28 cellular contexts compared by ENCODE assay signal in the genomic region with DNA sequence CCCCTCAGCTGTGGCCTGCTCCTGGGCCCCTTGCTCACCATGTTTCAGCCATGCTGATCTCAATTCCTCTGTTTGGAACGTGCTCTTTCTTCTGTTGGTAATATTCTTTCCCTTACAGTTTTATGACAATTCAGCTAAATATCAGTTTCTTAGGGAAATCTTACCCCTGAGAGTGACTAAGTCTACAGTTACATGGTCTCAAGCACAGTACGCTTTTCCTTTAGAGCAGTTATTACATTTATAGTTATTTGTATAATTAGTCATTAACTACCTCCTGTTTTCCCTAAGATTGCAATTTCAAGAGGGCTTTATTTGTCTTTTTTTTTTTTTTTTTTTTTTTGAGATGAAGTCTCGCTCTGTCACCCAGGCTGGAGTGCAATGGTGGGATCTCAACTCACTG.
"Had no signal": no experiment of that assay in that cellular context is flagged by ENCODE, and none has a peak within 500 bp of the region (broad histone marks: within the 10 kb centered on the region; RNA-seq: fewer than 3 reads in every experiment).

No MANE protein-coding gene starts in this region.

- H3K4me2 ChIP-seq: hepatocyte had no signal

- H3K27ac ChIP-seq: coronary artery, esophagus muscularis mucosa, foreskin keratinocyte, gastroesophageal sphincter, heart left ventricle, hepatocyte, psoas muscle, stomach, thyroid gland had no signal

- DNase-seq: dermis blood vessel endothelial cell; effector memory CD4-positive, alpha-beta T cell; foreskin keratinocyte; heart left ventricle; kidney; mesenchymal stem cell; mucosa of descending colon; naive B cell; nucleus accumbens; psoas muscle; right cardiac atrium; stimulated activated CD4-positive, alpha-beta T cell treated with anti-CD3 and anti-CD28 coated beads, Interleukin-2, amount 100 ng/mL, for 24 hours; stimulated activated CD4-positive, alpha-beta T cell treated with anti-CD3 and anti-CD28 coated beads, Interleukin-4, amount 100 ng/mL, for 24 hours; stimulated activated naive CD4-positive, alpha-beta T cell treated with Interleukin-2 at 50 U/mL for 16 hours; stomach; thyroid gland had no signal

- H3K4me3 Mint-ChIP-seq: mesothelial cell of epicardium; naive B cell; natural killer cell treated with Interleukin-12 subunit alpha and Interleukin-12 subunit beta and Interleukin-15 and Interleukin-18, amount 100 ng/mL, for 72 hours; neural crest cell; stimulated activated effector memory CD8-positive, alpha-beta T cell treated with anti-CD3 and anti-CD28 coated beads, Interleukin-12 subunit alpha, Interleukin-12 subunit beta, amount 100 ng/mL, for 72 hours; type B pancreatic cell had no signal

- H2AFZ ChIP-seq: hepatocyte had no signal

- H3K79me2 ChIP-seq: hepatocyte had no signal

- H3K4me1 Mint-ChIP-seq: stimulated activated effector memory CD8-positive, alpha-beta T cell treated with anti-CD3 and anti-CD28 coated beads, Interleukin-12 subunit alpha, Interleukin-12 subunit beta, amount 100 ng/mL, for 72 hours had no signal

- H3K4me1 ChIP-seq: foreskin keratinocyte had no signal

- H3K4me3 ChIP-seq: coronary artery, esophagus muscularis mucosa, gastroesophageal sphincter, heart left ventricle, hepatocyte, lung, mucosa of descending colon, psoas muscle, sigmoid colon, stomach, thyroid gland had no signal

- H3K36me3 ChIP-seq: gastroesophageal sphincter, sigmoid colon, stomach, thyroid gland had no signal

- H3K27ac Mint-ChIP-seq: mesothelial cell of epicardium; natural killer cell treated with Interleukin-12 subunit alpha and Interleukin-12 subunit beta and Interleukin-15 and Interleukin-18, amount 100 ng/mL, for 72 hours; stimulated activated effector memory CD8-positive, alpha-beta T cell treated with anti-CD3 and anti-CD28 coated beads, Interleukin-12 subunit alpha, Interleukin-12 subunit beta, amount 100 ng/mL, for 72 hours; type B pancreatic cell had no signal

- H3K27me3 ChIP-seq: esophagus muscularis mucosa, foreskin keratinocyte, gastroesophageal sphincter, heart left ventricle, hepatocyte, sigmoid colon, stomach, thyroid gland had no signal

- ATAC-seq: foreskin keratinocyte; gastroesophageal sphincter; heart left ventricle; left lobe of liver; mucosa of descending colon; natural killer cell treated with Interleukin-12 subunit alpha and Interleukin-12 subunit beta and Interleukin-15 and Interleukin-18, amount 100 ng/mL, for 72 hours; psoas muscle; right cardiac atrium; stimulated activated effector memory CD8-positive, alpha-beta T cell treated with anti-CD3 and anti-CD28 coated beads, Interleukin-12 subunit alpha, Interleukin-12 subunit beta, amount 100 ng/mL, for 72 hours had no signal

- H3K36me3 Mint-ChIP-seq: mesothelial cell of epicardium; naive B cell; natural killer cell treated with Interleukin-12 subunit alpha and Interleukin-12 subunit beta and Interleukin-15 and Interleukin-18, amount 100 ng/mL, for 72 hours; stimulated activated effector memory CD8-positive, alpha-beta T cell treated with anti-CD3 and anti-CD28 coated beads, Interleukin-12 subunit alpha, Interleukin-12 subunit beta, amount 100 ng/mL, for 72 hours; type B pancreatic cell had no signal

- H3K9me3 ChIP-seq: esophagus muscularis mucosa, gastroesophageal sphincter, heart left ventricle, mucosa of descending colon, psoas muscle, sigmoid colon, stomach, thyroid gland had no signal

- H3K27me3 Mint-ChIP-seq: naive B cell; natural killer cell treated with Interleukin-12 subunit alpha and Interleukin-12 subunit beta and Interleukin-15 and Interleukin-18, amount 100 ng/mL, for 72 hours; type B pancreatic cell had no signal

- H3K9me3 Mint-ChIP-seq: mesothelial cell of epicardium; naive B cell; natural killer cell treated with Interleukin-12 subunit alpha and Interleukin-12 subunit beta and Interleukin-15 and Interleukin-18, amount 100 ng/mL, for 72 hours; neural crest cell; stimulated activated effector memory CD8-positive, alpha-beta T cell treated with anti-CD3 and anti-CD28 coated beads, Interleukin-12 subunit alpha, Interleukin-12 subunit beta, amount 100 ng/mL, for 72 hours; type B pancreatic cell had no signal
